20 cellular contexts compared by ENCODE assay signal in genomic region chr10:79477456-79477855, GRCh38.
"Had no signal": no experiment of that assay in that cellular context is flagged by ENCODE, and none has a peak within 500 bp of the region (broad histone marks: within the 10 kb centered on the region; RNA-seq: fewer than 3 reads in every experiment).

No MANE protein-coding gene starts in this region.

- ATAC-seq: Panc1 had no signal

- H3K4me2 ChIP-seq: SK-N-SH had no signal

- H3K27ac ChIP-seq: HL-60, RWPE1 had no signal

- DNase-seq: KBM-7, MV-4-11, NCI-H1048, NCI-H1105, NCI-H1417, NCI-H1436 treated with DMSO at 0.1 percent for 48 hours, NCI-H1694, NCI-H187 treated with DMSO at 0.1 percent for 48 hours, NCI-H2029 treated with DMSO at 0.1 percent for 48 hours, NCI-H2171 treated with DMSO at 0.1 percent for 48 hours, NCI-H345, NCI-H524, NCI-H526 treated with DMSO at 0.1 percent for 48 hours, NCI-H774, SHP77, SK-N-SH, SW 1271 had no signal

- H3K9ac ChIP-seq: SK-N-SH had no signal

- H3K9me3 ChIP-seq: SK-N-SH had no signal
